26 cellular contexts compared by ENCODE assay signal in genomic region chr14:96130391-96130790, GRCh38.
"Had no signal": no experiment of that assay in that cellular context is flagged by ENCODE, and none has a peak within 500 bp of the region (broad histone marks: within the 10 kb centered on the region; RNA-seq: fewer than 3 reads in every experiment).

No MANE protein-coding gene starts in this region.

- H3K27me3 Mint-ChIP-seq: activated CD4-positive, alpha-beta T cell treated with anti-CD3 and anti-CD28 coated beads, Interleukin-2, amount 10 ng/mL, durations not matched to agents 7 days and 5 days; activated naive CD4-positive, alpha-beta T cell treated with anti-CD3 and anti-CD28 coated beads, Interleukin-2, amount 10 ng/mL, durations not matched to agents 7 days and 5 days had no signal

- FAIRE-seq: TTC549 had no signal

- H3K27ac Mint-ChIP-seq: activated CD4-positive, alpha-beta memory T cell treated with anti-CD3 and anti-CD28 coated beads for 36 hours; activated CD4-positive, alpha-beta T cell treated with anti-CD3 and anti-CD28 coated beads, Interleukin-2, amount 10 ng/mL, durations not matched to agents 7 days and 5 days; activated naive CD4-positive, alpha-beta T cell treated with anti-CD3 and anti-CD28 coated beads, Interleukin-2, amount 10 ng/mL, durations not matched to agents 7 days and 5 days; activated naive CD8-positive, alpha-beta T cell treated with anti-CD3 and anti-CD28 coated beads for 36 hours; activated T-helper 2 cell treated with anti-CD3 and anti-CD28 coated beads, Interferon-gamma antibody, Interleukin-2, Interleukin-4, amounts not matched to agents 10 μg/mL and 5 μg/mL and 100 μg/mL, durations not matched to agents 14 hours and 24 hours and 36 hours; T-cell had no signal

- ATAC-seq: PC-3, T-cell had no signal

- H3K4me2 ChIP-seq: KMS-11 had no signal

- H3K4me3 Mint-ChIP-seq: activated CD4-positive, alpha-beta memory T cell treated with anti-CD3 and anti-CD28 coated beads for 36 hours; activated CD4-positive, alpha-beta T cell treated with anti-CD3 and anti-CD28 coated beads, Interleukin-2, amount 10 ng/mL, durations not matched to agents 7 days and 5 days; activated naive CD4-positive, alpha-beta T cell treated with anti-CD3 and anti-CD28 coated beads, Interleukin-2, amount 10 ng/mL, durations not matched to agents 7 days and 5 days; activated naive CD8-positive, alpha-beta T cell treated with anti-CD3 and anti-CD28 coated beads for 36 hours; T-cell had no signal

- H3K4me3 ChIP-seq: adrenal gland had no signal

- DNase-seq: activated CD4-positive, alpha-beta memory T cell treated with anti-CD3 and anti-CD28 coated beads for 36 hours; activated CD4-positive, CD25-positive, alpha-beta regulatory T cell; activated gamma-delta T cell treated with Interleukin-2 at 50 U/mL for 16 hours; activated naive CD4-positive, alpha-beta T cell treated with anti-CD3 and anti-CD28 coated beads, Interleukin-2, amount 10 ng/mL, durations not matched to agents 7 days and 5 days; activated naive CD8-positive, alpha-beta T cell treated with anti-CD3 and anti-CD28 coated beads for 36 hours; activated T-cell treated with anti-CD3 and anti-CD28 coated beads for 4 hours; activated T-cell treated with anti-CD3 and anti-CD28 coated beads, Interleukin-2, amount 50 U/mL, for 48 hours; adrenal gland; anterior cingulate cortex; caudate nucleus; NCI-H1092; NCI-H1417; NCI-H1694 treated with DMSO at 0.1 percent for 48 hours; NCI-H2029 treated with DMSO at 0.1 percent for 48 hours; NCI-H524; NCI-H774; PC-3; SIG-M5; T-cell; T-helper 2 cell; T1000 had no signal

- H3K9me3 ChIP-seq: adrenal gland had no signal

- H3K36me3 ChIP-seq: adrenal gland had no signal

- H3K9ac ChIP-seq: KMS-11 had no signal

- H3K36me3 Mint-ChIP-seq: activated CD4-positive, alpha-beta memory T cell treated with anti-CD3 and anti-CD28 coated beads for 36 hours; activated naive CD4-positive, alpha-beta T cell treated with anti-CD3 and anti-CD28 coated beads, Interleukin-2, amount 10 ng/mL, durations not matched to agents 7 days and 5 days; activated naive CD8-positive, alpha-beta T cell treated with anti-CD3 and anti-CD28 coated beads for 36 hours; T-cell had no signal

- H3K27ac ChIP-seq: adrenal gland, KMS-11, VCaP had no signal

- H3K27me3 ChIP-seq: adrenal gland had no signal

- H3K9me3 Mint-ChIP-seq: activated CD4-positive, alpha-beta memory T cell treated with anti-CD3 and anti-CD28 coated beads for 36 hours; activated naive CD4-positive, alpha-beta T cell treated with anti-CD3 and anti-CD28 coated beads, Interleukin-2, amount 10 ng/mL, durations not matched to agents 7 days and 5 days; activated naive CD8-positive, alpha-beta T cell treated with anti-CD3 and anti-CD28 coated beads for 36 hours; activated T-helper 2 cell treated with anti-CD3 and anti-CD28 coated beads, Interferon-gamma antibody, Interleukin-2, Interleukin-4, amounts not matched to agents 10 μg/mL and 5 μg/mL and 100 μg/mL, durations not matched to agents 14 hours and 24 hours and 36 hours; T-cell had no signal
